Comparison of ENCODE assay signal across 8 cellular contexts in the genomic region with DNA sequence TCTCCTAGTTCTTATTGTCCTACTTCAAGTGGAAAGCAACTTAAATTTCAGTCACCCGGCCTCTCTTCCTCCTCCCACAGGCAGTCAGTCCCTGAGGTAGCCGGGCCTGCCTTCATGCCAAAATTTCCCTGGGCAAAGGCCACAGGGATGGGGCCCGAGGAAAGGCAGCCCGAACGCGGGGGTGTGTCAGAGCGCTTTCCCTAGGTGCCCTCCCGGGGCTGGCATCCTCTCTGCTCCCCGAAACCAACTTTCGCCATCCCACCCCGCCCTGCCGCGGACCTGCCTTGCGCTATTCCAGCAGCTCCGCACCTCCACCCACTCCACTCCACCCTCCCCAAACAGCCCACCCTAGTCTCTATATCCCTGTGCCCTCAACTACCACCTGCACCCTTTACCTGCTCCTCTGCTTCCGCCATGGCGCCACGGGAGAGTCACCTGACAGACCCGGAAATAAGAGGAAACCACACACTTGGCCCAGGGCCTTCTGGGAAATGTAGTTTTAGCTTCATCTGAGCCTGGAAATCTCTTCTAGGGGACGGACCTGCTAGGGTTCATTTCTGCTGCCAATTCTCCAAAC. TPM values are rescaled to one million over a fixed set of nuclear protein-coding genes. Genes with fewer than 3 reads are reported as not detected.
A peak's percentile ranks its signal among the peaks of the same experiment; 100 is the strongest.
DNase-seq lines count a peak whose midpoint lies in the region; TF ChIP-seq lines count a peak whose summit lies in the region.

A gene (minus strand): TSS at position 433 of the 577 bp plus-strand sequence. CDS start 17 bp downstream, at position 416.

- no peaks in the 10 kb centered on the region for H3K9me3 Mint-ChIP-seq in H9

- H3K4me3 ChIP-seq in SK-N-SH (ENCODE audit: low read depth in 2 of 2, low read length in 1 of 2) (peak within 1 kb of the TSS; percentile 79 to 94), osteoblast (ENCODE audit: insufficient read depth, low read length) (peak within 1 kb of the TSS; percentile 81), testis (peak within 1 kb of the TSS; percentile 70 to 92)

- H3K27ac ChIP-seq in H9 (ENCODE audit: insufficient read length, low read depth, low read length) (no peak within 1 kb of the TSS), SK-N-SH (ENCODE audit: low read depth in 2 of 2, low read length in 1 of 2) (peak within 1 kb of the TSS in 1 of 2 experiments; percentile 41; a peak in 1 of 4 replicates), osteoblast (ENCODE audit: low read depth, low read length) (peak within 1 kb of the TSS; percentile 29), testis (peak within 1 kb of the TSS; percentile 28 to 49)

- CTCF ChIA-PET in SK-N-SH (lab: Yijun Ruan, JAX) = interaction anchor here (0.9 to 1.6 kb wide), 4 partner anchors 9 to 113 kb away, joined by 3 to 4 read pairs (median 4); no protein-coding TSS in a partner anchor

- POLR2A ChIA-PET in SK-N-SH (lab: Yijun Ruan, JAX) = interaction anchor here (0.6 kb wide), 1 partner anchor 12 kb away, joined by 3 read pairs; no protein-coding TSS in a partner anchor

- peak within 1 kb of the TSS; percentile 78 for H3K9ac ChIP-seq in H9 (ENCODE audit: extremely low read depth, insufficient read length, low read length)
- peak within 1 kb of the TSS; percentile 64 for H3K9ac ChIP-seq in SK-N-SH

- no peak within 1 kb of the TSS for H3K4ac ChIP-seq in H9 (ENCODE audit: low read depth, low read length)

- H3K9me3 ChIP-seq in H9 (ENCODE audit: control insufficient read depth, low read depth, low read length) (no peaks in the 10 kb centered on the region), SK-N-SH (no peaks in the 10 kb centered on the region), osteoblast (ENCODE audit: low read depth, low read length) (no peaks in the 10 kb centered on the region), testis (no peaks in the 10 kb centered on the region)

- H3K4me1 ChIP-seq in H9 (ENCODE audit: insufficient read depth, low read length) (no peaks in the 10 kb centered on the region), SK-N-SH (ENCODE audit: control insufficient read depth in 1 of 2, insufficient read depth in 2 of 2, low read depth in 1 of 2, low read length in 1 of 2) (peaks cover 0 to 6% of the 10 kb centered on the region in 2 experiments; a peak in 3 of 4 replicates), osteoblast (ENCODE audit: insufficient read depth, low read length) (peaks cover 4% of the 10 kb centered on the region), testis (peaks cover 7% of the 10 kb centered on the region)

- H4K91ac ChIP-seq in H9 (ENCODE audit: insufficient read length, low read depth, low read length) = no peak within 1 kb of the TSS

- H4K5ac ChIP-seq in H9 (ENCODE audit: insufficient read length, low read depth, low read length) = no peak within 1 kb of the TSS

- no peak within 1 kb of the TSS for H2BK15ac ChIP-seq in H9 (ENCODE audit: low read depth, low read length)

- H3F3A ChIP-seq in SK-N-SH (replicated peaks; ENCODE audit: insufficient read depth) = no peaks in the 10 kb centered on the region

- H3K4me3 Mint-ChIP-seq in H9 = peak within 1 kb of the TSS; percentile 95 to 99

- H2BK12ac ChIP-seq in H9 (ENCODE audit: insufficient read length, low read depth, low read length) = no peak within 1 kb of the TSS

- H3K79me1 ChIP-seq in H9 (ENCODE audit: insufficient read depth, low read depth, low read length, poor library complexity, severe bottlenecking) = no peaks in the 10 kb centered on the region

- H3K27me3 ChIP-seq in H9 (ENCODE audit: insufficient read depth, low read length) (no peaks in the 10 kb centered on the region), SK-N-SH (ENCODE audit: insufficient read depth) (no peaks in the 10 kb centered on the region), osteoblast (ENCODE audit: insufficient read depth, low read length) (peaks cover 4% of the 10 kb centered on the region), testis (no peaks in the 10 kb centered on the region)

- H2AK5ac ChIP-seq in H9 (ENCODE audit: insufficient read length, low read length) = no peak within 1 kb of the TSS

- 0 out of 2 replicates have a peak, but pooled peaks cover 2% of the 10 kb centered on the region for H3K27me3 Mint-ChIP-seq in H9 (ENCODE audit: low read depth)

- TF ChIP-seq EP300 in SK-N-SH (IDR thresholded peaks at IDR 0.05; ENCODE audit: borderline replicate concordance in 1 of 2, low read depth in 1 of 2, low read length in 1 of 2) = no peak

- DNase-seq in GF-D8 (lab: John Stamatoyannopoulos, UW) (peak; percentile 27), H9 (peak; percentile 83), M059J (ENCODE audit: low read depth) (peak; percentile 81), SK-N-SH (peak; percentile 87), glomerular visceral epithelial cell (ENCODE audit: extremely low spot score) (peak; percentile 67), osteoblast (ENCODE audit: insufficient read length, low spot score, missing footprints) (peak; percentile 87), testis (peak; percentile 95)
- DNase-seq in activated naive CD4-positive, alpha-beta T cell treated with anti-CD3 and anti-CD28 coated beads, Interleukin-2, amount 50 U/mL, for 16 hours = peak; percentile 75

- no peak within 1 kb of the TSS; the same call in 1 of the 2 replicates for H3K14ac ChIP-seq in H9 (ENCODE audit: insufficient read depth, low read length)

- H3K9me2 ChIP-seq in SK-N-SH = no peaks in the 10 kb centered on the region

- peaks cover 12 to 15% of the 10 kb centered on the region in 2 experiments for H3K4me1 Mint-ChIP-seq in H9

- H2BK120ac ChIP-seq in H9 (ENCODE audit: low read depth, low read length, poor library complexity, severe bottlenecking) = no peak within 1 kb of the TSS

- H3K23ac ChIP-seq in H9 (ENCODE audit: insufficient read length, low read depth, low read length) = no peak within 1 kb of the TSS

- H4K20me1 ChIP-seq in H9 (ENCODE audit: control insufficient read depth, insufficient read depth, insufficient read length) = no peaks in the 10 kb centered on the region
- H4K20me1 ChIP-seq in SK-N-SH (ENCODE audit: insufficient read depth) = no peaks in the 10 kb centered on the region
- H4K20me1 ChIP-seq in osteoblast (ENCODE audit: insufficient read depth, low read length) = peaks cover 2% of the 10 kb centered on the region

- H3K36me3 Mint-ChIP-seq in H9 (ENCODE audit: insufficient read depth in 1 of 3, low read depth in 3 of 3) = no peaks in the 10 kb centered on the region; a peak in 1 of 7 replicates

- H3K4me2 ChIP-seq in H9 (ENCODE audit: insufficient read depth, insufficient read length, low read length) (peak within 1 kb of the TSS; percentile 89), SK-N-SH (peak within 1 kb of the TSS; percentile 85), osteoblast (ENCODE audit: insufficient read depth, low read length) (peak within 1 kb of the TSS; percentile 91)

- no peaks in the 10 kb centered on the region for H3K79me2 ChIP-seq in H9 (ENCODE audit: insufficient read depth, low read length)
- H3K79me2 ChIP-seq in SK-N-SH (ENCODE audit: insufficient read depth) = peaks cover 40% of the 10 kb centered on the region
- peaks cover 41% of the 10 kb centered on the region for H3K79me2 ChIP-seq in osteoblast (ENCODE audit: insufficient read depth, low read length)

- H3T11ph ChIP-seq in H9 (ENCODE audit: low read length) = no peak within 1 kb of the TSS

- H3K36me3 ChIP-seq in SK-N-SH (replicated peaks in 1 of 2; ENCODE audit: control insufficient read depth in 1 of 2, insufficient read depth in 2 of 2, low read length in 1 of 2) (no peaks in the 10 kb centered on the region), osteoblast (ENCODE audit: insufficient read depth, low read length) (no peaks in the 10 kb centered on the region), testis (ENCODE audit: low read depth, missing control alignments) (no peaks in the 10 kb centered on the region)

- no peak within 1 kb of the TSS for H4K8ac ChIP-seq in H9 (replicated peaks; ENCODE audit: insufficient read length, low read depth, low read length)

- no peak for TF ChIP-seq CTCF in H9 (conservative IDR thresholded peaks at IDR 0.05)
- TF ChIP-seq CTCF in SK-N-SH (IDR thresholded peaks at IDR 0.05) = no peak
- TF ChIP-seq CTCF in osteoblast (IDR thresholded peaks at IDR 0.05; ENCODE audit: extremely low read depth, low read depth, low read length) = no peak
- no peak for TF ChIP-seq CTCF in testis (IDR thresholded peaks at IDR 0.05)

- no peak within 1 kb of the TSS for H2BK5ac ChIP-seq in H9 (ENCODE audit: insufficient read length, low read length)

- H2BK20ac ChIP-seq in H9 (ENCODE audit: low read depth, low read length, poor library complexity, severe bottlenecking) = no peak within 1 kb of the TSS

- no peak for TF ChIP-seq POLR2A in testis (IDR thresholded peaks at IDR 0.05)

- H3K27ac Mint-ChIP-seq in H9 = peak within 1 kb of the TSS in 2 of 3 experiments; percentile 96 to 97; a peak in 4 of 7 replicates

- no CpG with 5 or more reads among the region's 20 CpGs for whole genome bisulfite sequencing in H9 (ENCODE audit: extremely low coverage, insufficient read length, low lambda C conversion rate)
- under 1% methylated on average over 20 of the region's 20 CpGs for WGBS in SK-N-SH (ENCODE audit: low lambda C conversion rate)
- 0 to 1% methylated on average over 19 to 20 of the region's 20 CpGs for WGBS in testis, 2 donors

- peak within 1 kb of the TSS; percentile 72 for H3K18ac ChIP-seq in H9 (ENCODE audit: insufficient read length, low read depth, low read length)

- H3K23me2 ChIP-seq in H9 (ENCODE audit: insufficient read length, low read depth, low read length, poor library complexity, severe bottlenecking) = peaks cover 6% of the 10 kb centered on the region

- no peak within 1 kb of the TSS for H3K56ac ChIP-seq in H9 (ENCODE audit: insufficient read length, low read depth, low read length)

- H2AFZ ChIP-seq in H9 (ENCODE audit: low read length) (no peak within 1 kb of the TSS), SK-N-SH (ENCODE audit: low read depth) (peak within 1 kb of the TSS; percentile 88), osteoblast (ENCODE audit: low read length) (peak within 1 kb of the TSS; percentile 89)

- intact Hi-C loops in testis (cut with DNase I; ENCODE audit: low total_unique reads) = no loop called here

- no peak for TF ChIP-seq RAD21 in SK-N-SH (IDR thresholded peaks at IDR 0.05; ENCODE audit: low read length)

TF ChIP-seq in SK-N-SH, 30 proteins besides CTCF, POLR2A, EP300 and RAD21 (continues in another document):
- TF ChIP-seq RFX5 (IDR thresholded peaks at IDR 0.05; ENCODE audit: low read length) (no peak), MXI1 (IDR thresholded peaks at IDR 0.05; ENCODE audit: low read depth, low read length) (peak; percentile 69), TEAD4 (IDR thresholded peaks at IDR 0.05; ENCODE audit: borderline replicate concordance, insufficient read depth) (no peak), NRF1 (IDR thresholded peaks at IDR 0.05; ENCODE audit: low read depth, low read length) (no peak), YY1 (IDR thresholded peaks at IDR 0.05; ENCODE audit: low read depth) (peak; percentile 92), GABPA (IDR thresholded peaks at IDR 0.05; ENCODE audit: low read depth) (peak; percentile 83)

RNA-seq across cellular contexts. Expression of the gene that starts here (rescaled TPM):
- total RNA-seq in H9 (2021) (49.3 and 50.4 TPM in 2 replicates), osteoblast (78.5 and 107 TPM in 2 replicates), testis (10 to 100 TPM; 52.7 to 59.1 TPM)
- total RNA-seq in M059J (2014; rRNA removed; shearing (Covaris generic)) = 33.9 and 54.9 TPM in 2 replicates
- polyA plus RNA-seq in SK-N-SH (2012; rRNA removed) (20.4 and 28.7 TPM in 2 replicates), testis (ENCODE audit: insufficient read depth, low read depth, low replicate concordance) (28.8 TPM)
- polyA plus RNA-seq in SK-N-SH (2012; cell fraction: cytosol; rRNA removed) = 24.6 and 34.7 TPM in 2 replicates
- polyA plus RNA-seq in SK-N-SH (2012; cell fraction: nucleus; rRNA removed) = 29.1 and 57.6 TPM in 2 replicates

Comparison
In these comparisons a context has a peak if more than half of its experiments do, and no peak if none do; other contexts are left out.
1. DNase-seq: peak in every context shown above with its lines; median percentile 95 in testis; 87 in SK-N-SH; 87 in osteoblast; 83 in H9; 81 in M059J; 75 in activated naive CD4-positive, alpha-beta T cell treated with anti-CD3 and anti-CD28 coated beads, Interleukin-2, amount 50 U/mL, for 16 hours; 67 in glomerular visceral epithelial cell; 27 in GF-D8.